Comparison of ENCODE assay signal across 2 cellular contexts in the genomic region with DNA sequence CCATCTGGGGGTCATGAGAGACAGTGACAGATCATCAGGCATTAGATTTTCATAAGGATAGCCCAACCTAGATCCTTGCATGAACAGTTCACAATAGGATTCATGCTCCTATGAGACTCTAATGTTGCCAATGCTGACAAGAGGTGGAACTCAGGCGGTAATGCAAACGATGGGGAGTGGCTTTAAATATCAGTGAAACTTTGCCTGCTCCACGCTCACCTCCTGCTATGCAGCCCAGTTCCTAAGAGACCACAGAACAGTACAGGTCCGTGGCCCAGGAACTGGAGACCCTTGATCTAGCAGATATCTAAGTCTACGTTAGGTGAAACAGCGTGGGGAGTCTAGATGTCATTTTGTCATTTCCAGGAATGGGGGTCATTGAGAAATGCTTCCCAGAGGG.
TF ChIP-seq lines count a peak whose summit lies in the region.

No MANE protein-coding gene starts in this region.

TF ChIP-seq in A549, 52 proteins besides CTCF, POLR2A, EP300 and RAD21 (continued from another document):
- TF ChIP-seq, protein P1, sequence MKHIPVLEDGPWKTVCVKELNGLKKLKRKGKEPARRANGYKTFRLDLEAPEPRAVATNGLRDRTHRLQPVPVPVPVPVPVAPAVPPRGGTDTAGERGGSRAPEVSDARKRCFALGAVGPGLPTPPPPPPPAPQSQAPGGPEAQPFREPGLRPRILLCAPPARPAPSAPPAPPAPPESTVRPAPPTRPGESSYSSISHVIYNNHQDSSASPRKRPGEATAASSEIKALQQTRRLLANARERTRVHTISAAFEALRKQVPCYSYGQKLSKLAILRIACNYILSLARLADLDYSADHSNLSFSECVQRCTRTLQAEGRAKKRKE (CRISPR knock-in tag; IDR thresholded peaks at IDR 0.05; ENCODE audit: low read depth) = no peak

TF ChIP-seq in HEK293, 187 proteins besides CTCF, POLR2A, EP300 and RAD21 (continued from another document):
- TF ChIP-seq ZNF610 (tag by site-specific recombination; IDR thresholded peaks at IDR 0.05; ENCODE audit: borderline replicate concordance) = peak; percentile 97
